ENCODE assay signal across 30 cellular contexts in the genomic region with DNA sequence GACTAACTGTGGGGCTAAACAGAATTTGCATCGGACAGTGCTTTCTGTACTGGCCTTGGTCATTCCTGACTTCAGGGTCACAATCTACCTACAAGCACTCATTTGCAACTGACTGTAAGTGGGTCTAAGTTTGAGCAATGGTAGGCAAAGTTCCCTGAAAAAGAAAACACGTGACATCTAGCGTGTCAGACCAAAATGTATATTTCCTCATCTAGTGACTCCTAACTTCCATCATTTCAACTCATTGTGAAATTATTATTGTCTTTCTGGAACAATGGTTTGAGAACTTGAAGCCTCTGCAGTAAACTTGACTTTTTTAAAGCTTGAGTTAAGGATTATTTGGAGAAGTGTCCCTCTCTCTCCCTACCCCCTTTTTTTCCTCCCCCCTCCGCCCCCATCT.
"Had no signal": no experiment of that assay in that cellular context is flagged by ENCODE, and none has a peak within 500 bp of the region (broad histone marks: within the 10 kb centered on the region; RNA-seq: fewer than 3 reads in every experiment).

No MANE protein-coding gene starts in this region.

- H3K27me3 Mint-ChIP-seq: activated CD4-positive, alpha-beta memory T cell treated with anti-CD3 and anti-CD28 coated beads for 36 hours; activated CD4-positive, alpha-beta T cell treated with anti-CD3 and anti-CD28 coated beads, Interleukin-2, amount 10 ng/mL, durations not matched to agents 24 days and 14 days; activated naive CD8-positive, alpha-beta T cell treated with anti-CD3 and anti-CD28 coated beads for 36 hours; progenitor cell of endocrine pancreas; stimulated activated memory B cell treated with anti-CD40 and anti-IgM and Interleukin-4, amounts not matched to agents 10 μg/mL and 1 μg/mL and 100 μg/mL, for 72 hours; T-helper 17 cell had no signal

- H3K4me1 Mint-ChIP-seq: activated CD4-positive, alpha-beta T cell treated with anti-CD3 and anti-CD28 coated beads, Interleukin-2, amount 10 ng/mL, durations not matched to agents 24 days and 14 days; activated naive CD8-positive, alpha-beta T cell treated with anti-CD3 and anti-CD28 coated beads for 36 hours; stimulated activated memory B cell treated with anti-CD40 and anti-IgM and Interleukin-4, amounts not matched to agents 10 μg/mL and 1 μg/mL and 100 μg/mL, for 72 hours; T-helper 17 cell had no signal

- ATAC-seq: mucosa of descending colon; stimulated activated memory B cell treated with anti-CD40 and anti-IgM and Interleukin-4, amounts not matched to agents 10 μg/mL and 1 μg/mL and 100 μg/mL, for 72 hours; T-helper 17 cell; upper lobe of right lung had no signal

- H3K9me3 ChIP-seq: adrenal gland, ascending aorta, left ventricle myocardium inferior, mucosa of descending colon, ovary, sigmoid colon, stomach, thyroid gland, upper lobe of right lung had no signal

- H3K9me3 Mint-ChIP-seq: activated CD4-positive, alpha-beta memory T cell treated with anti-CD3 and anti-CD28 coated beads for 36 hours; activated CD4-positive, alpha-beta T cell treated with anti-CD3 and anti-CD28 coated beads, Interleukin-2, amount 10 ng/mL, durations not matched to agents 24 days and 14 days; activated naive CD4-positive, alpha-beta T cell treated with anti-CD3 and anti-CD28 coated beads for 36 hours; activated naive CD8-positive, alpha-beta T cell treated with anti-CD3 and anti-CD28 coated beads for 36 hours; activated T-helper 1 cell treated with anti-CD3 and anti-CD28 coated beads, Interleukin-12 subunit alpha, Interleukin-12 subunit beta, Interleukin-2, Interleukin-4 antibody, amounts not matched to agents 30 ng/mL and 10 ng/mL and 1 ng/mL, durations not matched to agents 14 hours and 24 hours and 36 hours; stimulated activated memory B cell treated with anti-CD40 and anti-IgM and Interleukin-4, amounts not matched to agents 10 μg/mL and 1 μg/mL and 100 μg/mL, for 72 hours had no signal

- H3K27me3 ChIP-seq: adrenal gland, ascending aorta, brain microvascular endothelial cell, ovary, sigmoid colon, stomach, thyroid gland, upper lobe of right lung had no signal

- H3K36me3 ChIP-seq: adrenal gland, ascending aorta, brain microvascular endothelial cell, left ventricle myocardium inferior, ovary, sigmoid colon, stomach, thyroid gland, upper lobe of right lung had no signal

- H3K27ac Mint-ChIP-seq: activated CD4-positive, alpha-beta memory T cell treated with anti-CD3 and anti-CD28 coated beads for 36 hours; activated CD4-positive, alpha-beta T cell treated with anti-CD3 and anti-CD28 coated beads, Interleukin-2, amount 10 ng/mL, durations not matched to agents 24 days and 14 days; activated naive CD4-positive, alpha-beta T cell treated with anti-CD3 and anti-CD28 coated beads for 36 hours; activated naive CD8-positive, alpha-beta T cell treated with anti-CD3 and anti-CD28 coated beads for 36 hours; activated T-helper 1 cell treated with anti-CD3 and anti-CD28 coated beads, Interleukin-12 subunit alpha, Interleukin-12 subunit beta, Interleukin-2, Interleukin-4 antibody, amounts not matched to agents 30 ng/mL and 10 ng/mL and 1 ng/mL, durations not matched to agents 14 hours and 24 hours and 36 hours; progenitor cell of endocrine pancreas; stimulated activated memory B cell treated with anti-CD40 and anti-IgM and Interleukin-4, amounts not matched to agents 10 μg/mL and 1 μg/mL and 100 μg/mL, for 72 hours; T-helper 17 cell had no signal

- H3K36me3 Mint-ChIP-seq: activated CD4-positive, alpha-beta memory T cell treated with anti-CD3 and anti-CD28 coated beads for 36 hours; activated naive CD8-positive, alpha-beta T cell treated with anti-CD3 and anti-CD28 coated beads for 36 hours; stimulated activated memory B cell treated with anti-CD40 and anti-IgM and Interleukin-4, amounts not matched to agents 10 μg/mL and 1 μg/mL and 100 μg/mL, for 72 hours had no signal

- H3K27ac ChIP-seq: adrenal gland, ascending aorta, brain microvascular endothelial cell, ovary, stomach, thyroid gland, upper lobe of right lung had no signal

- H3K4me1 ChIP-seq: adrenal gland, ascending aorta, stomach, thyroid gland, upper lobe of right lung had no signal

- FAIRE-seq: endothelial cell of umbilical vein, small intestine had no signal

- H3K4me3 ChIP-seq: adrenal gland, ascending aorta, left ventricle myocardium inferior, lung, mucosa of descending colon, ovary, sigmoid colon, stomach, thyroid gland, upper lobe of right lung had no signal

- DNase-seq: activated CD4-positive, alpha-beta memory T cell treated with anti-CD3 and anti-CD28 coated beads for 36 hours; activated CD4-positive, alpha-beta T cell treated with anti-CD3 and anti-CD28 coated beads, Interleukin-2, amount 10 ng/mL, durations not matched to agents 24 days and 14 days; activated CD4-positive, CD25-positive, alpha-beta regulatory T cell treated with anti-CD3 and anti-CD28 coated beads, Interleukin-2, amount 50 U/mL, for 72 hours; activated CD8-positive, alpha-beta memory T cell treated with anti-CD3 and anti-CD28 coated beads, Interleukin-2, amount 50 U/mL, for 4 hours; activated effector memory CD4-positive, alpha-beta T cell treated with anti-CD3 and anti-CD28 coated beads, Interleukin-2, amount 50 U/mL, for 16 hours; activated naive CD4-positive, alpha-beta T cell treated with anti-CD3 and anti-CD28 coated beads for 36 hours; activated naive CD8-positive, alpha-beta T cell treated with anti-CD3 and anti-CD28 coated beads for 36 hours; activated T-cell treated with anti-CD3 and anti-CD28 coated beads, Interleukin-2, amount 50 U/mL, for 1 hour; adrenal gland; brain microvascular endothelial cell; cortex of kidney; left ventricle myocardium inferior; mucosa of descending colon; sigmoid colon; small intestine; stimulated activated CD4-positive, alpha-beta T cell treated with anti-CD3 and anti-CD28 coated beads, Interleukin-1b, Interleukin-23, amount 100 ng/mL, for 48 hours; stimulated activated CD4-positive, alpha-beta T cell treated with anti-CD3 and anti-CD28 coated beads, Interleukin-4, amount 100 ng/mL, for 4 hours; stimulated activated CD8-positive, alpha-beta memory T cell treated with anti-CD3 and anti-CD28 coated beads, Interleukin-4, amount 100 ng/mL, for 48 hours; stomach; T-helper 17 cell; T1000; thyroid gland; upper lobe of right lung had no signal

- H3K4me3 Mint-ChIP-seq: activated CD4-positive, alpha-beta memory T cell treated with anti-CD3 and anti-CD28 coated beads for 36 hours; activated CD4-positive, alpha-beta T cell treated with anti-CD3 and anti-CD28 coated beads, Interleukin-2, amount 10 ng/mL, durations not matched to agents 24 days and 14 days; activated naive CD4-positive, alpha-beta T cell treated with anti-CD3 and anti-CD28 coated beads for 36 hours; activated naive CD8-positive, alpha-beta T cell treated with anti-CD3 and anti-CD28 coated beads for 36 hours; activated T-helper 1 cell treated with anti-CD3 and anti-CD28 coated beads, Interleukin-12 subunit alpha, Interleukin-12 subunit beta, Interleukin-2, Interleukin-4 antibody, amounts not matched to agents 30 ng/mL and 10 ng/mL and 1 ng/mL, durations not matched to agents 14 hours and 24 hours and 36 hours; stimulated activated memory B cell treated with anti-CD40 and anti-IgM and Interleukin-4, amounts not matched to agents 10 μg/mL and 1 μg/mL and 100 μg/mL, for 72 hours; T-helper 17 cell had no signal
